In the genomic region with DNA sequence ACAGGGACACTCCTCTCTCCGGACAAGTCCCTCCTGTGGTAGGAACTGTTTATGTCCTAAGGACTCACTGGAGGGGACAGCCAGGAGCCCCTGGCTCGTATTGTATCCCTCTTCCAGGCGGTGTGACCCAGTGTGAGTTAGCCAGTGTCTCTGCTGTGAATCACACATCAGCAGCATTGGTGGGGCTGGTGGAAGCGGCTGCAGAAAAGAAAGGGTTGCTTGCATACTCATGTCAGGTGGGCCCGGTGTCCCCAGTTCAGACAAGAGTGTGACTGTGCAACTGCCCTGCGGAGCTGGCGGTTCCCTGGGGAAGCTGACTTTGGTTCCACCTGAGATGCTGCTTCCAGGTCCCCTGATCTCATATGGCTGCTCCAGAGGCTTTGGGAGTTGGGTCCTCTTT, we compare ENCODE assay signal across 13 cellular contexts.
A peak's percentile ranks its signal among the peaks of the same experiment; 100 is the strongest.
DNase-seq lines count a peak whose midpoint lies in the region; ATAC-seq and TF ChIP-seq lines count a peak whose summit lies in the region.
"Had no signal": no experiment of that assay in that cellular context is flagged by ENCODE, and none has a peak within 500 bp of the region (broad histone marks: within the 10 kb centered on the region; RNA-seq: fewer than 3 reads in every experiment).

No MANE protein-coding gene starts in this region.

- intact Hi-C loops in CD4-positive, alpha-beta memory T cell (cut with micrococcal nuclease), result no loop called here
- intact Hi-C loops in right lobe of liver (cut with DNase I) (loop anchor here in 1 of 2 donors (10.0 kb wide), 1 partner anchor 94 kb away; no protein-coding TSS in a partner anchor), spleen (cut with DNase I; ENCODE audit: low total_unique reads) (no loop called here)

- peak overlapping the region in 1 of 8 donors; percentile 82 for H3K4me3 Mint-ChIP-seq in CD4-positive, alpha-beta memory T cell
- H3K4me3 Mint-ChIP-seq in activated naive CD8-positive, alpha-beta T cell treated with anti-CD3 and anti-CD28 coated beads, Interleukin-2, amount 50 U/mL, for 24 hours, result no peak overlapping the region

- no peak overlapping the region for H3K27ac ChIP-seq in CD4-positive, alpha-beta memory T cell (ENCODE audit: low read depth, low read length)
- peak overlapping the region; percentile 81 to 98 (median 93) for H3K27ac ChIP-seq in right lobe of liver
- H3K27ac ChIP-seq in spleen, result peak overlapping the region; percentile 63 to 92 (median 89)

- no peaks in the 10 kb centered on the region for H3K9me3 Mint-ChIP-seq in CD4-positive, alpha-beta memory T cell
- no peaks in the 10 kb centered on the region for H3K9me3 Mint-ChIP-seq in activated naive CD8-positive, alpha-beta T cell treated with anti-CD3 and anti-CD28 coated beads, Interleukin-2, amount 50 U/mL, for 24 hours

- peak overlapping the region; percentile 90 to 96 (median 95) for H3K27ac Mint-ChIP-seq in CD4-positive, alpha-beta memory T cell
- H3K27ac Mint-ChIP-seq in activated naive CD8-positive, alpha-beta T cell treated with anti-CD3 and anti-CD28 coated beads, Interleukin-2, amount 50 U/mL, for 24 hours, result peak overlapping the region; percentile 48

- H3K27me3 ChIP-seq in CD4-positive, alpha-beta memory T cell (ENCODE audit: insufficient read depth, low read length), result no peaks in the 10 kb centered on the region
- H3K27me3 ChIP-seq in right lobe of liver (no peaks in the 10 kb centered on the region), spleen (replicated peaks in 1 of 7) (no peaks in the 10 kb centered on the region)

- no peaks in the 10 kb centered on the region for H3K27me3 Mint-ChIP-seq in CD4-positive, alpha-beta memory T cell
- H3K27me3 Mint-ChIP-seq in activated naive CD8-positive, alpha-beta T cell treated with anti-CD3 and anti-CD28 coated beads, Interleukin-2, amount 50 U/mL, for 24 hours, result no peaks in the 10 kb centered on the region

- WGBS in right lobe of liver (ENCODE audit: insufficient coverage, low coverage, low lambda C conversion rate, missing lambda C conversion rate), result 0% methylated on average over 1 of the region's 7 CpGs
- WGBS in spleen, 5 donors, result 91 to 97% (median 92%) methylated on average over 7 of the region's 7 CpGs

- POLR2A ChIA-PET in CD4-positive, alpha-beta memory T cell (lab: Charles Lee; ENCODE audit: partially characterized antibody), result interaction anchor here (0.6 to 9.3 kb wide), 9 partner anchors 11 to 102 kb away, joined by 3 to 126 read pairs (median 10); partner anchors contain the start of gene ZBTB16

- no peak overlapping the region for H3K4me3 ChIP-seq in CD4-positive, alpha-beta memory T cell (ENCODE audit: low read length in 2 of 2)
- H3K4me3 ChIP-seq in right lobe of liver, result no peak overlapping the region
- no peak overlapping the region for H3K4me3 ChIP-seq in spleen

- TF ChIP-seq CTCF in right lobe of liver (IDR thresholded peaks at IDR 0.05), result no peak
- TF ChIP-seq CTCF in spleen (IDR thresholded peaks at IDR 0.05 in 8 of 11, conservative IDR thresholded peaks at IDR 0.05 in 3 of 11), result no peak

- H3K36me3 ChIP-seq in CD4-positive, alpha-beta memory T cell (ENCODE audit: insufficient read depth, low read length), result no peaks in the 10 kb centered on the region
- H3K36me3 ChIP-seq in right lobe of liver (peaks cover 0 to 25% (median 10%) of the 10 kb centered on the region in 4 donors), spleen (peaks cover 0 to 34% (median 3%) of the 10 kb centered on the region in 6 donors)

- peaks cover 0 to 3% of the 10 kb centered on the region in 2 donors for H3K36me3 Mint-ChIP-seq in CD4-positive, alpha-beta memory T cell
- no peaks in the 10 kb centered on the region for H3K36me3 Mint-ChIP-seq in activated naive CD8-positive, alpha-beta T cell treated with anti-CD3 and anti-CD28 coated beads, Interleukin-2, amount 50 U/mL, for 24 hours (ENCODE audit: low read depth)

- ATAC-seq in activated naive CD8-positive, alpha-beta T cell treated with anti-CD3 and anti-CD28 coated beads, Interleukin-2, amount 50 U/mL, for 24 hours, result no peak
- no peak for ATAC-seq in right lobe of liver
- no peak for ATAC-seq in GM21529 (IDR thresholded peaks at IDR 0.05; ENCODE audit: unreplicated experiment)
- no peak for ATAC-seq in left lobe of liver
- ATAC-seq: stimulated activated naive CD8-positive, alpha-beta T cell treated with anti-CD3 and anti-CD28 coated beads, Interleukin-15, Interleukin-2, amounts not matched to agents 100 U/mL and 50 U/mL, for 24 hours had no signal

- peaks cover 57% of the 10 kb centered on the region for H3K4me1 ChIP-seq in CD4-positive, alpha-beta memory T cell (ENCODE audit: insufficient read depth, low read length)
- peaks cover 0 to 96% (median 54%) of the 10 kb centered on the region in 4 donors for H3K4me1 ChIP-seq in right lobe of liver
- H3K4me1 ChIP-seq in spleen, result peaks cover 40 to 100% (median 91%) of the 10 kb centered on the region in 6 donors

- no peaks in the 10 kb centered on the region for H3K9me3 ChIP-seq in CD4-positive, alpha-beta memory T cell (ENCODE audit: control insufficient read depth in 1 of 2, low read length in 2 of 2)
- H3K9me3 ChIP-seq in right lobe of liver (no peaks in the 10 kb centered on the region), spleen (no peaks in the 10 kb centered on the region)

- DNase-seq in CD4-positive, alpha-beta memory T cell, result no peak
- DNase-seq in activated naive CD8-positive, alpha-beta T cell treated with anti-CD3 and anti-CD28 coated beads, Interleukin-2, amount 50 U/mL, for 24 hours, result no peak
- no peak for DNase-seq in right lobe of liver
- DNase-seq in spleen, result no peak
- no peak for DNase-seq in KG1 (lab: John Stamatoyannopoulos, UW)
- DNase-seq in left lobe of liver (ENCODE audit: low spot score), result no peak
- DNase-seq in NCI-H524 treated with DMSO at 0.1 percent for 48 hours (lab: John Stamatoyannopoulos, UW), result no peak
- DNase-seq: amniotic stem cell; KBM-7; left colon; NCI-H226; stimulated activated naive CD8-positive, alpha-beta T cell treated with anti-CD3 and anti-CD28 coated beads, Interleukin-15, Interleukin-2, amounts not matched to agents 100 U/mL and 50 U/mL, for 24 hours had no signal

- CTCF ChIA-PET in CD4-positive, alpha-beta memory T cell (lab: Charles Lee; ENCODE audit: partially characterized antibody), result interaction anchor here (0.6 to 5.2 kb wide), 7 partner anchors 10 to 165 kb away, joined by 3 to 38 read pairs (median 5); no protein-coding TSS in a partner anchor

- TF ChIP-seq POLR2A in right lobe of liver (IDR thresholded peaks at IDR 0.05) (no peak), spleen (IDR thresholded peaks at IDR 0.05) (no peak)

- peaks cover 55 to 84% (median 67%) of the 10 kb centered on the region in 4 donors for H3K4me1 Mint-ChIP-seq in CD4-positive, alpha-beta memory T cell
- peaks cover 62% of the 10 kb centered on the region for H3K4me1 Mint-ChIP-seq in activated naive CD8-positive, alpha-beta T cell treated with anti-CD3 and anti-CD28 coated beads, Interleukin-2, amount 50 U/mL, for 24 hours
